ENCODE assay signal across 12 cellular contexts in the genomic region with DNA sequence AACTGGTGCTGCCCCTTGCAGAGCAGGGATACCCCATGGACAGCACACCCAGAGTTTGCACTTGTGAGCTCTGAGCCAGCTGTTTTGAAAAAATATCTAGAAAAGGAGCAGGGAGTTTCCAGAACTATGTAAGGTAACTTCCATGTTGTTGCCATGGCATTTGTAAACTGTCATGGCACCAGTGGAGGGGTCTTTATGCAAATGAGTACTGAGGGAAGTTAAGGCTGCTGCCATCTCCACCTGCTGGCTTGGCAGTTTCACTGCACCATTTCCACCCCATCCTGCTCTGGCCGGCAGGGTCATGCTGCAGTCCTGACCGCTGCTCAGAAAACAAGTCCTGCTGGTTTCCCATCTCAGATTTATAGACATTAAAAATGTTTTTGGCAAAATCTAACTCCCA. TPM values are rescaled to one million over a fixed set of nuclear protein-coding genes. Genes with fewer than 3 reads are reported as not detected.
A peak's percentile ranks its signal among the peaks of the same experiment; 100 is the strongest.
DNase-seq lines count a peak whose midpoint lies in the region; ATAC-seq and FAIRE-seq lines count a peak whose summit lies in the region.
"Had no signal": no experiment of that assay in that cellular context is flagged by ENCODE, and none has a peak within 500 bp of the region (broad histone marks: within the 10 kb centered on the region; RNA-seq: fewer than 3 reads in every experiment).

No MANE protein-coding gene starts in this region.

- no peak overlapping the region for H3K4me3 ChIP-seq in NT2/D1 (ENCODE audit: insufficient read length, low read depth)

- FAIRE-seq in RCC 7860 (lab: Jason Lieb, UNC): no peak

- H3K9me3 ChIP-seq in NT2/D1 (ENCODE audit: insufficient read depth, low read length): peaks cover 20% of the 10 kb centered on the region; the same call in 1 of the 2 replicates

- no peaks in the 10 kb centered on the region for H3K36me3 ChIP-seq in NT2/D1 (ENCODE audit: insufficient read depth, insufficient read length, low read length)

- H3K27me3 ChIP-seq in NT2/D1 (ENCODE audit: insufficient read depth, insufficient read length): no peaks in the 10 kb centered on the region

- no peak overlapping the region for H3K9ac ChIP-seq in NT2/D1 (ENCODE audit: insufficient read length, low read depth)

- H3K4me1 ChIP-seq in NT2/D1 (ENCODE audit: insufficient read depth, insufficient read length): peaks cover under 1% of the 10 kb centered on the region

- ATAC-seq in GM21526 (IDR thresholded peaks at IDR 0.05; ENCODE audit: low FRiP score, unreplicated experiment) (peak; percentile 55), GM19023 (IDR thresholded peaks at IDR 0.05; ENCODE audit: unreplicated experiment) (no peak)
- ATAC-seq: left ventricle myocardium superior, T-helper 17 cell had no signal

- DNase-seq in Caki2 (ENCODE audit: low read depth): peak; percentile 29
- peak; percentile 51 for DNase-seq in NT2/D1 (ENCODE audit: low read depth, low spot score)
- DNase-seq in iPS DF 19.7 (ENCODE audit: low read depth, low spot score): peak; percentile 42
- no peak for DNase-seq in RCC 7860 (ENCODE audit: low spot score)
- DNase-seq in GF-D8 (lab: John Stamatoyannopoulos, UW): no peak
- no peak for DNase-seq in hypothalamus (lab: John Stamatoyannopoulos, UW)
- DNase-seq: effector CD4-positive, alpha-beta T cell; left ventricle myocardium superior; NCI-H2029; T-helper 17 cell had no signal

- in situ Hi-C loops in Caki2 (cut with HindIII; ENCODE audit: low pct_unique_long_range_greater_than_20kb, low sequenced_read_pairs): no loop called here

RNA-seq across cellular contexts. Expression of a gene that starts 52.3 kb away (rescaled TPM):
- total RNA-seq in Caki2 (2014; rRNA removed; shearing (Covaris generic); ENCODE audit: low replicate concordance): not detected in 2 replicates

Comparison
In these comparisons a context has a peak if more than half of its experiments do, and no peak if none do; other contexts are left out.
1. DNase-seq: peak in Caki2 (single experiment), NT2/D1 (single experiment) and iPS DF 19.7 (single experiment); none in RCC 7860 (single experiment), GF-D8 (single experiment) and hypothalamus (0 of 51).